In genomic region chr2:163465440-163465839, GRCh38 we compare ENCODE assay signal across 15 cellular contexts.
DNase-seq lines count a peak whose midpoint lies in the region; ATAC-seq, FAIRE-seq and TF ChIP-seq lines count a peak whose summit lies in the region.
"Had no signal": no experiment of that assay in that cellular context is flagged by ENCODE, and none has a peak within 500 bp of the region (broad histone marks: within the 10 kb centered on the region; RNA-seq: fewer than 3 reads in every experiment).

No MANE protein-coding gene starts in this region.

- H3K9me3 ChIP-seq in MG63 = no peaks in the 10 kb centered on the region
- H3K9me3 ChIP-seq: esophagus squamous epithelium had no signal

- peak; percentile 73 for FAIRE-seq in D721Med (lab: Jason Lieb, UNC)
- FAIRE-seq: GM12878 had no signal

- no peak for TF ChIP-seq CTCF in D721Med (IDR thresholded peaks at IDR 0.05; ENCODE audit: insufficient read depth, missing control alignments)

- in situ Hi-C loops in SK-MEL-5 (cut with HindIII; ENCODE audit: low pct_unique_long_range_greater_than_20kb, low sequenced_read_pairs) = no loop called here

- H3K27me3 ChIP-seq in MG63 = no peaks in the 10 kb centered on the region
- H3K27me3 ChIP-seq: esophagus squamous epithelium had no signal

- H3K36me3 ChIP-seq in MG63 = no peaks in the 10 kb centered on the region
- H3K36me3 ChIP-seq: esophagus squamous epithelium had no signal

- 0 out of 2 replicates have a peak overlapping the region, but pooled peaks have one; percentile 4 for H3K4me3 ChIP-seq in MG63
- H3K4me3 ChIP-seq: esophagus squamous epithelium, GM12878 had no signal

- ATAC-seq in HG03571 (IDR thresholded peaks at IDR 0.05; ENCODE audit: unreplicated experiment) = no peak
- ATAC-seq: activated CD4-positive, CD25-positive, alpha-beta regulatory T cell treated with anti-CD3 and anti-CD28 coated beads, Interleukin-2, amount 50 U/mL, for 24 hours; GM12878; stimulated activated memory B cell treated with anti-CD40 and anti-IgM and Interleukin-4, amounts not matched to agents 10 μg/mL and 1 μg/mL and 100 μg/mL, for 72 hours had no signal

- DNase-seq in D721Med (ENCODE audit: insufficient read length, low spot score) (peak; percentile 19), MG63 (no peak), SK-MEL-5 (ENCODE audit: low read depth, low spot score) (peak; percentile 30), left kidney (ENCODE audit: low read depth, low spot score) (peak; percentile 19), dedifferentiated amniotic fluid mesenchymal stem cell (ENCODE audit: extremely low spot score) (no peak), NCI-H510A treated with DMSO at 0.1 percent for 48 hours (lab: John Stamatoyannopoulos, UW) (no peak), NCI-H2107 treated with DMSO at 0.1 percent for 48 hours (lab: John Stamatoyannopoulos, UW; ENCODE audit: unreplicated experiment) (no peak)
- DNase-seq: activated naive CD8-positive, alpha-beta T cell treated with anti-CD3 and anti-CD28 coated beads, Interleukin-2, amount 10 ng/mL, durations not matched to agents 7 days and 5 days; esophagus squamous epithelium; MV-4-11; stimulated activated CD4-positive, alpha-beta T cell treated with anti-CD3 and anti-CD28 coated beads, Interleukin-2, amount 100 ng/mL, for 24 hours had no signal

Comparison
In these comparisons a context has a peak if more than half of its experiments do, and no peak if none do; other contexts are left out.
1. DNase-seq: peak in D721Med (single experiment), SK-MEL-5 (single experiment) and left kidney (single experiment); none in MG63 (single experiment), dedifferentiated amniotic fluid mesenchymal stem cell (single experiment), NCI-H510A treated with DMSO at 0.1 percent for 48 hours (single experiment) and NCI-H2107 treated with DMSO at 0.1 percent for 48 hours (single experiment).